Comparison of ENCODE assay signal across 7 cellular contexts in the genomic region with DNA sequence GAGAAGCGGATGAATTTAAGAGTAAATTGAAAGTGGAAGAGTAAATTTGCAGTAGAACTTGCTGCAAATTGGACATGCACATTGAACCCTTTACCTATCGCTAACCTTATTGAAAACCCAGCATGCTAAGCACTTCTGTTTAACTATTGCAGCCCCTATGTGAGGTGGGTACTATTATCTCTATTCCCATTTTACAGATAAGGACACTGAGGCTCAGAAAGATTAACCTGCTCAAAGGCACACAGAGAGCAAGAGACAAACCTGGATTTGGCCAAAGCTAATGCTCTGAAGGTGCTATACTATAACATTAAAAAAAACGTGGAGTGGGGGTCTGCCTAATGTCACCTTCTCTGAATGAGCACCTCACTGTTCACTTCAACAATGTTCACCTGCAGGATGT. TPM values are rescaled to one million over a fixed set of nuclear protein-coding genes. Genes with fewer than 3 reads are reported as not detected.
"Had no signal": no experiment of that assay in that cellular context is flagged by ENCODE, and none has a peak within 500 bp of the region (broad histone marks: within the 10 kb centered on the region; RNA-seq: fewer than 3 reads in every experiment).

No MANE protein-coding gene starts in this region.

- H3K4me3 ChIP-seq: GM12878 had no signal

- FAIRE-seq: GM12878, GM12891, GM12892, GM18507, GM19239 had no signal

- DNase-seq: GDM1, GF-D8 had no signal

- ATAC-seq: GM12878 had no signal

RNA-seq across cellular contexts. Expression of a gene that starts 21.0 kb away (rescaled TPM):
- polyA plus RNA-seq: GM12878 had no signal
